Comparison of ENCODE assay signal across 12 cellular contexts in the genomic region with DNA sequence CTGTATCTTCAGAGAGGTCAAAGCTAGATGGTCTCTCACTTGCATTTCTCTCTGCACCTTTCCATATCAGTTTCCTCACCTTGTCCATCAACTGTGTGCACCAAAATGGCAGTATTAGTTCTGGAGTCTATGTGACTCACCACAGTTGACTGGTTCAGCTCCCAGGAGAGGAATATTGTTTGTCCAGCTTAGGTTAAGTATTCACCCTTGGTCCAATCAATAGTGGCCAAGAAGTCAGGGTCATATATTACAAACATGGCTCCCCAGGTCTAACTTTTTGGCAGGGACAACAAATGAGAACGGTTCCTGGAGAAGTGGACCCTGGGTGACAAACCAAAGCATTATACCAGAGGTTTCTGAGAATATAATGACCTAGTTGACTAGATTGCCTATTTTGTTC. TPM values are rescaled to one million over a fixed set of nuclear protein-coding genes. Genes with fewer than 3 reads are reported as not detected.
"Had no signal": no experiment of that assay in that cellular context is flagged by ENCODE, and none has a peak within 500 bp of the region (broad histone marks: within the 10 kb centered on the region; RNA-seq: fewer than 3 reads in every experiment).

No MANE protein-coding gene starts in this region.

- H3K27ac ChIP-seq: GM23248 had no signal

- DNase-seq: GM23248, GOT3, H7, H9, HCEC 1CT, HFFc6 had no signal

- H2AFZ ChIP-seq: GM23248, GM23338 had no signal

- H3K36me3 ChIP-seq: HAP-1 had no signal

- ATAC-seq: GM23338, HCT116 had no signal

- FAIRE-seq: H1, H54 had no signal

- H3K9ac ChIP-seq: GM23248 had no signal

- H3K4me2 ChIP-seq: GM23338 had no signal

- H3K9me3 ChIP-seq: HAP-1 had no signal

- H3K4me3 ChIP-seq: GM23248, GM23338, HAP-1 had no signal

RNA-seq across cellular contexts. Expression of a gene that starts 36.4 kb away (rescaled TPM):
- total RNA-seq: GM23248, H4, HFFc6 had no signal
- polyA plus RNA-seq: GM23248 had no signal
